In genomic region chr13:113350938-113351335, GRCh38 we compare ENCODE assay signal across 20 cellular contexts. TPM values are rescaled to one million over a fixed set of nuclear protein-coding genes. Genes with fewer than 3 reads are reported as not detected.
DNase-seq lines count a peak whose midpoint lies in the region; ATAC-seq, FAIRE-seq and TF ChIP-seq lines count a peak whose summit lies in the region.
"Had no signal": no experiment of that assay in that cellular context is flagged by ENCODE, and none has a peak within 500 bp of the region (broad histone marks: within the 10 kb centered on the region; RNA-seq: fewer than 3 reads in every experiment).

No MANE protein-coding gene starts in this region.

- intact Hi-C loops in kidney (cut with DNase I) = no loop called here
- intact Hi-C loops in posterior vena cava (cut with DNase I) = no loop called here
- intact Hi-C loops in CD14-positive monocyte (cut with micrococcal nuclease) = no loop called here

- H3K4me1 Mint-ChIP-seq in stimulated activated memory B cell treated with anti-CD40 and anti-IgM and Interleukin-4, amounts not matched to agents 10 μg/mL and 1 μg/mL and 100 μg/mL, for 72 hours = no peaks in the 10 kb centered on the region
- no peaks in the 10 kb centered on the region for H3K4me1 Mint-ChIP-seq in CD14-positive monocyte
- H3K4me1 Mint-ChIP-seq: CD8-positive, alpha-beta memory T cell; H9 had no signal

- H3K4me3 ChIP-seq in NT2/D1 (ENCODE audit: insufficient read length, low read depth) = no peak overlapping the region
- no peak overlapping the region for H3K4me3 ChIP-seq in kidney (ENCODE audit: low read length in 2 of 2)
- no peak overlapping the region for H3K4me3 ChIP-seq in SK-N-SH (ENCODE audit: low read depth in 2 of 2, low read length in 1 of 2)
- H3K4me3 ChIP-seq: GM12878, GM23248 had no signal

- no peaks in the 10 kb centered on the region for H3K9me2 ChIP-seq in SK-N-SH

- peaks cover 36% of the 10 kb centered on the region for H3K27me3 Mint-ChIP-seq in stimulated activated memory B cell treated with anti-CD40 and anti-IgM and Interleukin-4, amounts not matched to agents 10 μg/mL and 1 μg/mL and 100 μg/mL, for 72 hours
- H3K27me3 Mint-ChIP-seq in CD14-positive monocyte (ENCODE audit: low read depth in 3 of 3) = peaks cover 3 to 9% (median 6%) of the 10 kb centered on the region in 3 donors
- H3K27me3 Mint-ChIP-seq: CD4-positive, alpha-beta T cell had no signal

- TF ChIP-seq CTCF in kidney (IDR thresholded peaks at IDR 0.05; ENCODE audit: borderline replicate concordance, extremely low read depth, insufficient read depth) = no peak
- no peak for TF ChIP-seq CTCF in CD14-positive monocyte (IDR thresholded peaks at IDR 0.05)
- TF ChIP-seq CTCF in SK-N-SH (IDR thresholded peaks at IDR 0.05) = no peak

- peaks cover 2% of the 10 kb centered on the region for H3K4me1 ChIP-seq in NT2/D1 (ENCODE audit: insufficient read depth, insufficient read length)
- no peaks in the 10 kb centered on the region for H3K4me1 ChIP-seq in kidney (ENCODE audit: control insufficient read depth in 1 of 2, insufficient read depth in 1 of 2, low read depth in 1 of 2, low read length in 2 of 2)
- H3K4me1 ChIP-seq in SK-N-SH (ENCODE audit: control insufficient read depth in 1 of 2, insufficient read depth in 2 of 2, low read depth in 1 of 2, low read length in 1 of 2) = no peaks in the 10 kb centered on the region

- H3K36me3 ChIP-seq in NT2/D1 (ENCODE audit: insufficient read depth, insufficient read length, low read length) = peaks cover 47% of the 10 kb centered on the region
- H3K36me3 ChIP-seq in kidney (ENCODE audit: control insufficient read depth in 1 of 2, insufficient read depth in 2 of 2, low read length in 2 of 2) = peaks cover 3 to 13% of the 10 kb centered on the region in 2 donors
- no peaks in the 10 kb centered on the region for H3K36me3 ChIP-seq in SK-N-SH (replicated peaks in 1 of 2; ENCODE audit: control insufficient read depth in 1 of 2, insufficient read depth in 2 of 2, low read length in 1 of 2)

- no peaks in the 10 kb centered on the region for H3F3A ChIP-seq in SK-N-SH (replicated peaks; ENCODE audit: insufficient read depth)

- peak overlapping the region; percentile 17 for H3K9ac ChIP-seq in NT2/D1 (ENCODE audit: insufficient read length, low read depth)
- no peak overlapping the region for H3K9ac ChIP-seq in kidney (ENCODE audit: low read length in 2 of 2)
- no peak overlapping the region for H3K9ac ChIP-seq in SK-N-SH
- H3K9ac ChIP-seq: GM23248 had no signal

- POLR2A ChIA-PET in SK-N-SH (lab: Yijun Ruan, JAX) = no interaction called here

- TF ChIP-seq RAD21 in SK-N-SH (IDR thresholded peaks at IDR 0.05; ENCODE audit: low read length) = no peak

- no peak overlapping the region for H3K4me2 ChIP-seq in SK-N-SH

- peak; percentile 13 for ATAC-seq in stimulated activated memory B cell treated with anti-CD40 and anti-IgM and Interleukin-4, amounts not matched to agents 10 μg/mL and 1 μg/mL and 100 μg/mL, for 72 hours
- ATAC-seq: GM12878 had no signal

- no peak for TF ChIP-seq EP300 in SK-N-SH (IDR thresholded peaks at IDR 0.05; ENCODE audit: borderline replicate concordance in 1 of 2, low read depth in 1 of 2, low read length in 1 of 2)

- H3K9me3 ChIP-seq in NT2/D1 (ENCODE audit: insufficient read depth, low read length) (no peaks in the 10 kb centered on the region), kidney (ENCODE audit: control insufficient read depth in 1 of 2, low read length in 2 of 2) (no peaks in the 10 kb centered on the region), SK-N-SH (no peaks in the 10 kb centered on the region)

- no peaks in the 10 kb centered on the region for H3K27me3 ChIP-seq in NT2/D1 (ENCODE audit: insufficient read depth, insufficient read length)
- H3K27me3 ChIP-seq in SK-N-SH (ENCODE audit: insufficient read depth) = no peaks in the 10 kb centered on the region

- H3K4me3 Mint-ChIP-seq in stimulated activated memory B cell treated with anti-CD40 and anti-IgM and Interleukin-4, amounts not matched to agents 10 μg/mL and 1 μg/mL and 100 μg/mL, for 72 hours = no peak overlapping the region
- no peak overlapping the region for H3K4me3 Mint-ChIP-seq in CD14-positive monocyte
- H3K4me3 Mint-ChIP-seq: CD4-positive, alpha-beta T cell; CD8-positive, alpha-beta memory T cell; H9 had no signal

- no peaks in the 10 kb centered on the region for H3K9me3 Mint-ChIP-seq in stimulated activated memory B cell treated with anti-CD40 and anti-IgM and Interleukin-4, amounts not matched to agents 10 μg/mL and 1 μg/mL and 100 μg/mL, for 72 hours
- peaks cover 11 to 30% (median 19%) of the 10 kb centered on the region in 7 donors for H3K9me3 Mint-ChIP-seq in CD14-positive monocyte
- H3K9me3 Mint-ChIP-seq: CD4-positive, alpha-beta T cell had no signal

- WGBS in SK-N-SH (ENCODE audit: low lambda C conversion rate) = 87% methylated on average over 9 of the region's 20 CpGs

- DNase-seq in NT2/D1 (ENCODE audit: low read depth, low spot score) = no peak
- peak; percentile 65 for DNase-seq in kidney
- DNase-seq in posterior vena cava (ENCODE audit: low spot score) = peak; percentile 58
- DNase-seq in amniotic stem cell (lab: John Stamatoyannopoulos, UW) = no peak
- no peak for DNase-seq in NCI-H128 (lab: John Stamatoyannopoulos, UW; ENCODE audit: unreplicated experiment)
- DNase-seq in CD14-positive monocyte (ENCODE audit: low spot score) = no peak
- no peak for DNase-seq in SK-N-SH
- DNase-seq: CD4-positive, alpha-beta T cell; CD8-positive, alpha-beta memory T cell; DMS 273 treated with DMSO at 0.1 percent for 48 hours; DMS79; EL; GDM1; GM23248 had no signal

- H3K36me3 Mint-ChIP-seq in stimulated activated memory B cell treated with anti-CD40 and anti-IgM and Interleukin-4, amounts not matched to agents 10 μg/mL and 1 μg/mL and 100 μg/mL, for 72 hours = no peaks in the 10 kb centered on the region
- H3K36me3 Mint-ChIP-seq in CD14-positive monocyte = no peaks in the 10 kb centered on the region
- H3K36me3 Mint-ChIP-seq: CD8-positive, alpha-beta memory T cell had no signal

- CTCF ChIA-PET in SK-N-SH (lab: Yijun Ruan, JAX) = no interaction called here

- H2AFZ ChIP-seq in SK-N-SH (ENCODE audit: low read depth) = no peak overlapping the region
- H2AFZ ChIP-seq: GM23248 had no signal

- no peak for FAIRE-seq in kidney (lab: Jason Lieb, UNC)
- FAIRE-seq: D721Med, GM12878, GM19239 had no signal

- H3K27ac Mint-ChIP-seq in stimulated activated memory B cell treated with anti-CD40 and anti-IgM and Interleukin-4, amounts not matched to agents 10 μg/mL and 1 μg/mL and 100 μg/mL, for 72 hours = no peak overlapping the region
- H3K27ac Mint-ChIP-seq in CD14-positive monocyte = no peak overlapping the region
- H3K27ac Mint-ChIP-seq: CD4-positive, alpha-beta T cell; CD8-positive, alpha-beta memory T cell had no signal

- H3K27ac ChIP-seq in kidney (ENCODE audit: low read depth in 2 of 2, low read length in 2 of 2) = no peak overlapping the region
- no peak overlapping the region for H3K27ac ChIP-seq in SK-N-SH (ENCODE audit: low read depth in 2 of 2, low read length in 1 of 2)
- H3K27ac ChIP-seq: GM23248 had no signal

- no peaks in the 10 kb centered on the region for H4K20me1 ChIP-seq in SK-N-SH (ENCODE audit: insufficient read depth)

- no peaks in the 10 kb centered on the region for H3K79me2 ChIP-seq in SK-N-SH (ENCODE audit: insufficient read depth)

TF ChIP-seq in SK-N-SH, 30 proteins besides CTCF, POLR2A, EP300 and RAD21 (continues in another document):
- TF ChIP-seq MXI1 (IDR thresholded peaks at IDR 0.05; ENCODE audit: low read depth, low read length) = no peak
- no peak for TF ChIP-seq PBX3 (IDR thresholded peaks at IDR 0.05)
- no peak for TF ChIP-seq USF1 (IDR thresholded peaks at IDR 0.05; ENCODE audit: borderline replicate concordance, low read depth)
- no peak for TF ChIP-seq ELF1 (IDR thresholded peaks at IDR 0.05)
- TF ChIP-seq JUND (IDR thresholded peaks at IDR 0.05) = no peak
- no peak for TF ChIP-seq FOXM1 (IDR thresholded peaks at IDR 0.05; ENCODE audit: low read depth)

RNA-seq across cellular contexts. Expression of gene GRTP1, which starts 13.0 kb away (rescaled TPM):
- total RNA-seq in kidney (9.6 TPM), posterior vena cava (1 to 10 TPM; 3.8 to 4.9 TPM)
- polyA plus RNA-seq in kidney (ENCODE audit: insufficient read depth, low read depth, low replicate concordance) (18.3 TPM), CD14-positive monocyte (not detected), SK-N-SH (2012; rRNA removed) (8.0 and 10.2 TPM in 2 replicates)
- 8.0 and 9.0 TPM in 2 replicates for polyA plus RNA-seq in SK-N-SH (2012; cell fraction: cytosol; rRNA removed)
- 15.9 and 16.6 TPM in 2 replicates for polyA plus RNA-seq in SK-N-SH (2012; cell fraction: nucleus; rRNA removed)
- total RNA-seq: A172; CD8-positive, alpha-beta memory T cell; GM23248 had no signal
- polyA plus RNA-seq: CD8-positive, alpha-beta memory T cell had no signal

RNA-seq across cellular contexts. Expression of gene LAMP1, which starts 53.9 kb away (rescaled TPM):
- 256 TPM for total RNA-seq in kidney
- polyA plus RNA-seq in kidney (ENCODE audit: insufficient read depth, low read depth, low replicate concordance) = 210 TPM
- total RNA-seq in posterior vena cava = 100 to 1,000 TPM; 146 to 197 TPM
- polyA plus RNA-seq in CD14-positive monocyte = 10 to 100 TPM; 22.0 to 24.5 TPM
- 189 and 261 TPM in 2 replicates for polyA plus RNA-seq in SK-N-SH (2012; rRNA removed)
- polyA plus RNA-seq in SK-N-SH (2012; cell fraction: cytosol; rRNA removed) = 188 and 220 TPM in 2 replicates
- polyA plus RNA-seq in SK-N-SH (2012; cell fraction: nucleus; rRNA removed) = 255 and 320 TPM in 2 replicates

Comparison
In these comparisons a context has a peak if more than half of its experiments do, and no peak if none do; other contexts are left out.
1. DNase-seq: peak in kidney (single experiment) and posterior vena cava (single experiment); none in NT2/D1 (single experiment), amniotic stem cell (single experiment), NCI-H128 (single experiment), CD14-positive monocyte (single experiment) and SK-N-SH (single experiment).
2. RNA of gene GRTP1, which starts 13.0 kb away (polyA plus RNA-seq): 18.3 TPM in kidney (single experiment) and 8.0 to 16.6 TPM in SK-N-SH; not detected in CD14-positive monocyte; every median in the first group is over 4 times any median in the second.